In genomic region chr3:67620869-67621268, GRCh38 we compare ENCODE assay signal across 21 cellular contexts.
"Had no signal": no experiment of that assay in that cellular context is flagged by ENCODE, and none has a peak within 500 bp of the region (broad histone marks: within the 10 kb centered on the region; RNA-seq: fewer than 3 reads in every experiment).

No MANE protein-coding gene starts in this region.

- H3K4me3 Mint-ChIP-seq: activated naive CD8-positive, alpha-beta T cell; natural killer cell; T-helper 2 cell treated with Interferon-gamma antibody and Interleukin-4, amounts not matched to agents 5 μg/mL and 100 μg/mL, for 36 hours had no signal

- H3K27ac ChIP-seq: adrenal gland, ascending aorta, brain microvascular endothelial cell, foreskin keratinocyte, lower lobe of right lung, psoas muscle, right atrium auricular region, upper lobe of left lung, WERI-Rb-1 had no signal

- H3K9me3 Mint-ChIP-seq: natural killer cell; T-helper 2 cell treated with Interferon-gamma antibody and Interleukin-4, amounts not matched to agents 5 μg/mL and 100 μg/mL, for 36 hours had no signal

- ATAC-seq: foreskin keratinocyte, lower lobe of right lung, natural killer cell, psoas muscle had no signal

- H3K9me3 ChIP-seq: adrenal gland, ascending aorta, lower lobe of right lung, psoas muscle, right atrium auricular region, upper lobe of left lung had no signal

- DNase-seq: activated CD4-positive, alpha-beta T cell treated with anti-CD3 and anti-CD28 coated beads, Interleukin-2, amount 50 U/mL, for 1 hour; activated CD4-positive, CD25-positive, alpha-beta regulatory T cell treated with anti-CD3 and anti-CD28 coated beads, Interleukin-2, amount 50 U/mL, for 72 hours; activated gamma-delta T cell treated with Interleukin-2 at 50 U/mL for 16 hours; activated T-cell treated with anti-CD3 and anti-CD28 coated beads, Interleukin-2, amount 50 U/mL, for 1 hour; adrenal gland; brain microvascular endothelial cell; central memory CD4-positive, alpha-beta T cell; effector memory CD4-positive, alpha-beta T cell; foreskin keratinocyte; kidney; lower lobe of right lung; natural killer cell; psoas muscle; stimulated activated CD4-positive, alpha-beta T cell treated with anti-CD3 and anti-CD28 coated beads, Interleukin-4, amount 100 ng/mL, for 24 hours; stimulated activated naive CD4-positive, alpha-beta T cell treated with Interleukin-2 at 50 U/mL for 16 hours; upper lobe of left lung; WERI-Rb-1 had no signal

- H3K27me3 ChIP-seq: adrenal gland, ascending aorta, brain microvascular endothelial cell, foreskin keratinocyte, right atrium auricular region, upper lobe of left lung had no signal

- H3K27ac Mint-ChIP-seq: activated naive CD8-positive, alpha-beta T cell; T-helper 2 cell treated with Interferon-gamma antibody and Interleukin-4, amounts not matched to agents 5 μg/mL and 100 μg/mL, for 36 hours had no signal

- H3K36me3 ChIP-seq: adrenal gland, WERI-Rb-1 had no signal

- H3K27me3 Mint-ChIP-seq: activated naive CD8-positive, alpha-beta T cell had no signal

- H3K4me1 ChIP-seq: ascending aorta, foreskin keratinocyte, lower lobe of right lung had no signal

- H3K4me3 ChIP-seq: adrenal gland, ascending aorta, lower lobe of right lung, psoas muscle, right atrium auricular region, upper lobe of left lung had no signal
